Comparison of ENCODE assay signal across 13 cellular contexts in genomic region chr7:51256244-51256781, GRCh38.
DNase-seq lines count a peak whose midpoint lies in the region; TF ChIP-seq lines count a peak whose summit lies in the region.
"Had no signal": no experiment of that assay in that cellular context is flagged by ENCODE, and none has a peak within 500 bp of the region (broad histone marks: within the 10 kb centered on the region; RNA-seq: fewer than 3 reads in every experiment).

No MANE protein-coding gene starts in this region.

- BruUV-seq in MCF 10A (replicated peaks; lab: Mats Ljungman, UMichigan): no TSS peak

- no peak overlapping the region for H3K4me3 Mint-ChIP-seq in MCF 10A (ENCODE audit: unreplicated experiment)
- no peak overlapping the region for H3K4me3 Mint-ChIP-seq in activated T-cell treated with anti-CD3 and anti-CD28 coated beads, Interleukin-2, amount 50 U/mL, for 24 hours
- H3K4me3 Mint-ChIP-seq: B cell; T-helper 2 cell treated with Interferon-gamma antibody and Interleukin-4, amounts not matched to agents 5 μg/mL and 100 μg/mL, for 36 hours had no signal

- H3K9me3 Mint-ChIP-seq in MCF 10A (ENCODE audit: unreplicated experiment): no peaks in the 10 kb centered on the region
- no peaks in the 10 kb centered on the region for H3K9me3 Mint-ChIP-seq in activated T-cell treated with anti-CD3 and anti-CD28 coated beads, Interleukin-2, amount 50 U/mL, for 24 hours
- H3K9me3 Mint-ChIP-seq: T-helper 2 cell treated with Interferon-gamma antibody and Interleukin-4, amounts not matched to agents 5 μg/mL and 100 μg/mL, for 36 hours had no signal

- intact Hi-C loops in MCF 10A (cut with micrococcal nuclease): no loop called here

- H3K9me3 ChIP-seq in HUES48 (ENCODE audit: control insufficient read depth, insufficient read depth, low read length): no peaks in the 10 kb centered on the region
- H3K9me3 ChIP-seq: MG63 had no signal

- H3K4me1 ChIP-seq in HUES48 (ENCODE audit: control insufficient read depth, insufficient read depth, low read length): peaks cover 17% of the 10 kb centered on the region

- peak overlapping the region; percentile 62 for H3K27ac ChIP-seq in HUES48 (ENCODE audit: low read depth, low read length)
- peak overlapping the region; percentile 92 for H3K27ac ChIP-seq in angular gyrus (ENCODE audit: low read depth, low read length)

- TF ChIP-seq CTCF in MCF 10A (IDR thresholded peaks at IDR 0.05; ENCODE audit: unreplicated experiment): no peak

- H3K27me3 Mint-ChIP-seq in MCF 10A (ENCODE audit: insufficient read depth, unreplicated experiment): no peaks in the 10 kb centered on the region
- H3K27me3 Mint-ChIP-seq in activated T-cell treated with anti-CD3 and anti-CD28 coated beads, Interleukin-2, amount 50 U/mL, for 24 hours: no peaks in the 10 kb centered on the region

- no peaks in the 10 kb centered on the region for H3K36me3 ChIP-seq in HUES48 (ENCODE audit: control insufficient read depth, insufficient read depth, low read length)
- H3K36me3 ChIP-seq: MG63 had no signal

- H3K4me1 Mint-ChIP-seq in MCF 10A (ENCODE audit: insufficient read depth, unreplicated experiment): peaks cover 12% of the 10 kb centered on the region
- no peaks in the 10 kb centered on the region for H3K4me1 Mint-ChIP-seq in activated T-cell treated with anti-CD3 and anti-CD28 coated beads, Interleukin-2, amount 50 U/mL, for 24 hours (ENCODE audit: low read depth)
- H3K4me1 Mint-ChIP-seq: B cell had no signal

- H3K27me3 ChIP-seq in HUES48 (ENCODE audit: control insufficient read depth, insufficient read depth, low read length): no peaks in the 10 kb centered on the region
- H3K27me3 ChIP-seq: MG63 had no signal

- H3K36me3 Mint-ChIP-seq in MCF 10A (ENCODE audit: insufficient read depth, unreplicated experiment): no peaks in the 10 kb centered on the region
- H3K36me3 Mint-ChIP-seq in activated T-cell treated with anti-CD3 and anti-CD28 coated beads, Interleukin-2, amount 50 U/mL, for 24 hours (ENCODE audit: low read depth): no peaks in the 10 kb centered on the region

- H3K4me3 ChIP-seq in HUES48 (ENCODE audit: low read depth, low read length): no peak overlapping the region
- H3K4me3 ChIP-seq: MG63 had no signal

- DNase-seq in hypothalamus (lab: John Stamatoyannopoulos, UW) (peak in 38 of 51 donors; percentile 24 to 91 (median 60)), pons (ENCODE audit: low spot score) (peak; percentile 93), MCF 10A (ENCODE audit: unreplicated experiment) (no peak), COLO668 (lab: John Stamatoyannopoulos, UW; ENCODE audit: unreplicated experiment) (no peak), COLO829 (ENCODE audit: low spot score) (no peak)
- DNase-seq in activated T-cell treated with anti-CD3 and anti-CD28 coated beads, Interleukin-2, amount 50 U/mL, for 24 hours: no peak
- DNase-seq: activated CD4-positive, alpha-beta T cell treated with anti-CD3 and anti-CD28 coated beads for 48 hours; MG63; NCI-H446 treated with DMSO at 0.1 percent for 48 hours had no signal

- POLR2A ChIA-PET in MCF 10A (lab: Yijun Ruan, JAX): no interaction called here

- no peak overlapping the region for H3K9ac ChIP-seq in HUES48 (ENCODE audit: low read depth, low read length)

- CTCF ChIA-PET in MCF 10A (lab: Yijun Ruan, JAX): interaction anchor here (0.5 to 2.4 kb wide), 3 partner anchors 16 to 101 kb away, joined by 3 to 10 read pairs (median 5); no protein-coding TSS in a partner anchor

- H3K27ac Mint-ChIP-seq in MCF 10A (ENCODE audit: low read depth, unreplicated experiment): no peak overlapping the region
- H3K27ac Mint-ChIP-seq in activated T-cell treated with anti-CD3 and anti-CD28 coated beads, Interleukin-2, amount 50 U/mL, for 24 hours: no peak overlapping the region
- H3K27ac Mint-ChIP-seq: B cell; T-helper 2 cell treated with Interferon-gamma antibody and Interleukin-4, amounts not matched to agents 5 μg/mL and 100 μg/mL, for 36 hours had no signal

Comparison
In these comparisons a context has a peak if more than half of its experiments do, and no peak if none do; other contexts are left out.
1. DNase-seq: peak in hypothalamus (38 of 51) and pons (single experiment); none in MCF 10A (single experiment), COLO668 (single experiment), COLO829 (single experiment) and activated T-cell treated with anti-CD3 and anti-CD28 coated beads, Interleukin-2, amount 50 U/mL, for 24 hours (single experiment).